Comparison of ENCODE assay signal across 8 cellular contexts in genomic region chr1:77218477-77219165, GRCh38. TPM values are rescaled to one million over a fixed set of nuclear protein-coding genes. Genes with fewer than 3 reads are reported as not detected.
DNase-seq lines count a peak whose midpoint lies in the region; ATAC-seq and TF ChIP-seq lines count a peak whose summit lies in the region.

No MANE protein-coding gene starts in this region.

- H3K14ac ChIP-seq in mesenchymal stem cell (ENCODE audit: low read length in 2 of 2): no peak overlapping the region

- intact Hi-C loops in colonic mucosa (cut with DNase I) (no loop called here), upper lobe of right lung (cut with DNase I) (no loop called here)

- CTCF ChIA-PET in activated CD8-positive, alpha-beta memory T cell treated with anti-CD3 and anti-CD28 coated beads, Interleukin-2, amount 10 ng/mL, durations not matched to agents 7 days and 5 days (lab: Charles Lee): no interaction called here

- peak overlapping the region; percentile 48 for H3K27ac ChIP-seq in colonic mucosa
- peak overlapping the region; percentile 83 for H3K27ac ChIP-seq in mesenchymal stem cell (ENCODE audit: low read length, poor library complexity, severe bottlenecking)
- H3K27ac ChIP-seq in upper lobe of right lung: peak overlapping the region; percentile 87

- no peak overlapping the region for H3K4ac ChIP-seq in mesenchymal stem cell (ENCODE audit: low read depth in 1 of 2, low read length in 2 of 2)

- no peak overlapping the region for H2AK5ac ChIP-seq in mesenchymal stem cell (ENCODE audit: low read length, severe bottlenecking)

- H3K9me3 Mint-ChIP-seq in activated CD8-positive, alpha-beta memory T cell treated with anti-CD3 and anti-CD28 coated beads, Interleukin-2, amount 10 ng/mL, durations not matched to agents 7 days and 5 days (ENCODE audit: low read depth): no peaks in the 10 kb centered on the region

- H3K36me3 Mint-ChIP-seq in activated CD8-positive, alpha-beta memory T cell treated with anti-CD3 and anti-CD28 coated beads, Interleukin-2, amount 10 ng/mL, durations not matched to agents 7 days and 5 days: peaks cover 19% of the 10 kb centered on the region

- H2BK15ac ChIP-seq in mesenchymal stem cell (ENCODE audit: low read depth, poor library complexity, severe bottlenecking): no peak overlapping the region

- no peak overlapping the region for H2BK5ac ChIP-seq in mesenchymal stem cell (ENCODE audit: low read depth, low read length, poor library complexity, severe bottlenecking)

- peak overlapping the region; percentile 46 for H3K4me2 ChIP-seq in mesenchymal stem cell (ENCODE audit: low read length, poor library complexity, severe bottlenecking)

- peak overlapping the region in 1 of 2 experiments; percentile 82 for H3K18ac ChIP-seq in mesenchymal stem cell (ENCODE audit: low read depth in 1 of 2, low read length in 2 of 2)

- H3K27ac Mint-ChIP-seq in activated CD8-positive, alpha-beta memory T cell treated with anti-CD3 and anti-CD28 coated beads, Interleukin-2, amount 10 ng/mL, durations not matched to agents 7 days and 5 days: peak overlapping the region; percentile 93

- peak; percentile 54 for ATAC-seq in activated CD8-positive, alpha-beta memory T cell treated with anti-CD3 and anti-CD28 coated beads, Interleukin-2, amount 10 ng/mL, durations not matched to agents 7 days and 5 days
- ATAC-seq in HG02884 (IDR thresholded peaks at IDR 0.05; ENCODE audit: unreplicated experiment) (peak; percentile 39), upper lobe of right lung (peak; percentile 45)

- H2AFZ ChIP-seq in mesenchymal stem cell (ENCODE audit: low read depth, low read length): peak overlapping the region; percentile 92

- H3K27me3 Mint-ChIP-seq in activated CD8-positive, alpha-beta memory T cell treated with anti-CD3 and anti-CD28 coated beads, Interleukin-2, amount 10 ng/mL, durations not matched to agents 7 days and 5 days: no peaks in the 10 kb centered on the region

- H3K36me3 ChIP-seq in colonic mucosa (no peaks in the 10 kb centered on the region), mesenchymal stem cell (ENCODE audit: control insufficient read depth in 1 of 2, insufficient read depth in 2 of 2, low read depth in 1 of 2, low read length in 2 of 2) (peaks cover 8% of the 10 kb centered on the region in 2 experiments), upper lobe of right lung (no peaks in the 10 kb centered on the region)

- peak overlapping the region; percentile 96 for H4K8ac ChIP-seq in mesenchymal stem cell (ENCODE audit: low read length)

- no peak for DNase-seq in activated CD8-positive, alpha-beta memory T cell treated with anti-CD3 and anti-CD28 coated beads, Interleukin-2, amount 10 ng/mL, durations not matched to agents 7 days and 5 days
- no peak for DNase-seq in activated CD8-positive, alpha-beta memory T cell treated with anti-CD3 and anti-CD28 coated beads for 24 hours
- DNase-seq in NCI-H82 treated with DMSO at 0.1 percent for 48 hours (lab: John Stamatoyannopoulos, UW; ENCODE audit: unreplicated experiment): peak; percentile 74
- DNase-seq in colonic mucosa: no peak
- DNase-seq in mesenchymal stem cell: no peak
- no peak for DNase-seq in upper lobe of right lung
- DNase-seq in NCI-H226: no peak

- no peak overlapping the region for H2BK120ac ChIP-seq in mesenchymal stem cell (ENCODE audit: low read depth, low read length)

- H2BK12ac ChIP-seq in mesenchymal stem cell (ENCODE audit: low read length in 2 of 2): no peak overlapping the region

- peaks cover 16% of the 10 kb centered on the region for H3K79me1 ChIP-seq in mesenchymal stem cell (replicated peaks; ENCODE audit: low read length, poor library complexity, severe bottlenecking)

- H3K4me3 Mint-ChIP-seq in activated CD8-positive, alpha-beta memory T cell treated with anti-CD3 and anti-CD28 coated beads, Interleukin-2, amount 10 ng/mL, durations not matched to agents 7 days and 5 days: peak overlapping the region; percentile 93

- H3K4me3 ChIP-seq in colonic mucosa (peak overlapping the region; percentile 65), mesenchymal stem cell (ENCODE audit: insufficient read depth in 1 of 2, low read depth in 1 of 2, low read length in 2 of 2) (peak overlapping the region; percentile 88 to 94), upper lobe of right lung (peak overlapping the region; percentile 91)

- 14% methylated on average over 12 of the region's 12 CpGs for WGBS in mesenchymal stem cell

- peak overlapping the region; percentile 81 for H4K91ac ChIP-seq in mesenchymal stem cell (ENCODE audit: low read length)

- H3K9ac ChIP-seq in colonic mucosa (ENCODE audit: low read depth in 2 of 2, low read length in 2 of 2) (peak overlapping the region; percentile 73 to 82), mesenchymal stem cell (ENCODE audit: low read length) (peak overlapping the region; percentile 88)

- H3K23ac ChIP-seq in mesenchymal stem cell (ENCODE audit: low read length in 2 of 2): no peak overlapping the region

- H3K27me3 ChIP-seq in colonic mucosa (no peaks in the 10 kb centered on the region), mesenchymal stem cell (ENCODE audit: control insufficient read depth in 1 of 2, insufficient read depth in 1 of 2, low read length in 2 of 2) (no peaks in the 10 kb centered on the region), upper lobe of right lung (no peaks in the 10 kb centered on the region)

- peaks cover 33% of the 10 kb centered on the region for H3K4me1 Mint-ChIP-seq in activated CD8-positive, alpha-beta memory T cell treated with anti-CD3 and anti-CD28 coated beads, Interleukin-2, amount 10 ng/mL, durations not matched to agents 7 days and 5 days

- no peaks in the 10 kb centered on the region for H3K9me3 ChIP-seq in colonic mucosa
- no peaks in the 10 kb centered on the region for H3K9me3 ChIP-seq in mesenchymal stem cell (ENCODE audit: control insufficient read depth, low read length)
- no peaks in the 10 kb centered on the region for H3K9me3 ChIP-seq in upper lobe of right lung

- TF ChIP-seq CTCF in colonic mucosa (IDR thresholded peaks at IDR 0.05): no peak
- no peak for TF ChIP-seq CTCF in upper lobe of right lung (IDR thresholded peaks at IDR 0.05)

- H3K4me1 ChIP-seq in colonic mucosa (peaks cover 7% of the 10 kb centered on the region), mesenchymal stem cell (ENCODE audit: control insufficient read depth, insufficient read depth, low read depth, low read length) (peaks cover 1% of the 10 kb centered on the region), upper lobe of right lung (peaks cover 9% of the 10 kb centered on the region)

RNA-seq across cellular contexts. Expression of gene PIGK, which starts 0.6 kb away (rescaled TPM):
- 10 to 100 TPM; 22.8 to 26.0 TPM for total RNA-seq in activated CD8-positive, alpha-beta memory T cell treated with anti-CD3 and anti-CD28 coated beads, Interleukin-2, amount 10 ng/mL, durations not matched to agents 7 days and 5 days
- total RNA-seq in colonic mucosa: 10 to 100 TPM; 21.4 to 27.1 TPM
- 44.9 TPM for polyA plus RNA-seq in mesenchymal stem cell (2013, experiment 1 of 2)
- polyA plus RNA-seq in mesenchymal stem cell (2013, experiment 2 of 2): 46.7 TPM
- 29.9 TPM for total RNA-seq in upper lobe of right lung
